ENCODE assay signal across 22 cellular contexts in genomic region chr16:66911112-66911511, GRCh38. TPM values are rescaled to one million over a fixed set of nuclear protein-coding genes. Genes with fewer than 3 reads are reported as not detected.
DNase-seq lines count a peak whose midpoint lies in the region; ATAC-seq and TF ChIP-seq lines count a peak whose summit lies in the region.
"Had no signal": no experiment of that assay in that cellular context is flagged by ENCODE, and none has a peak within 500 bp of the region (broad histone marks: within the 10 kb centered on the region; RNA-seq: fewer than 3 reads in every experiment).

No MANE protein-coding gene starts in this region.

- CTCF ChIA-PET in activated CD8-positive, alpha-beta memory T cell treated with anti-CD3 and anti-CD28 coated beads, Interleukin-2, amount 10 ng/mL, durations not matched to agents 7 days and 5 days (lab: Charles Lee): interaction anchor here (1.0 to 1.9 kb wide), 4 partner anchors 13 to 171 kb away, joined by 3 to 4 read pairs (median 4); no protein-coding TSS in a partner anchor

- H3K4me1 Mint-ChIP-seq in chondrocyte (ENCODE audit: low read depth): no peaks in the 10 kb centered on the region
- H3K4me1 Mint-ChIP-seq in stimulated activated naive CD8-positive, alpha-beta T cell treated with anti-CD3 and anti-CD28 coated beads, Interleukin-15, amount 100 ng/mL, for 72 hours: peaks cover 11% of the 10 kb centered on the region
- H3K4me1 Mint-ChIP-seq in activated CD8-positive, alpha-beta memory T cell treated with anti-CD3 and anti-CD28 coated beads, Interleukin-2, amount 10 ng/mL, durations not matched to agents 7 days and 5 days: peaks cover 2% of the 10 kb centered on the region
- H3K4me1 Mint-ChIP-seq: immature natural killer cell, memory B cell had no signal

- no peaks in the 10 kb centered on the region for H3K27me3 ChIP-seq in heart right ventricle
- H3K27me3 ChIP-seq: pancreas had no signal

- no peak overlapping the region for H3K4me3 ChIP-seq in heart right ventricle
- H3K4me3 ChIP-seq: pancreas had no signal

- no peak overlapping the region for H3K27ac ChIP-seq in heart right ventricle
- H3K27ac ChIP-seq: pancreas had no signal

- H3K9me3 Mint-ChIP-seq in chondrocyte (ENCODE audit: low read depth): no peaks in the 10 kb centered on the region
- H3K9me3 Mint-ChIP-seq in stimulated activated naive CD8-positive, alpha-beta T cell treated with anti-CD3 and anti-CD28 coated beads, Interleukin-15, amount 100 ng/mL, for 72 hours: no peaks in the 10 kb centered on the region
- no peaks in the 10 kb centered on the region for H3K9me3 Mint-ChIP-seq in activated CD8-positive, alpha-beta memory T cell treated with anti-CD3 and anti-CD28 coated beads, Interleukin-2, amount 10 ng/mL, durations not matched to agents 7 days and 5 days (ENCODE audit: low read depth)
- H3K9me3 Mint-ChIP-seq: central memory CD8-positive, alpha-beta T cell; HFFc6; memory B cell; naive thymus-derived CD8-positive, alpha-beta T cell; stimulated activated naive CD8-positive, alpha-beta T cell treated with anti-CD3 and anti-CD28 coated beads, Interleukin-15, Interleukin-2, amounts not matched to agents 100 ng/mL and 50 ng/mL, for 24 hours had no signal

- DNase-seq in Right ventricle myocardium superior: peak; percentile 30
- no peak for DNase-seq in heart right ventricle
- peak; percentile 69 for DNase-seq in chondrocyte (ENCODE audit: low spot score)
- DNase-seq in stimulated activated naive CD8-positive, alpha-beta T cell treated with anti-CD3 and anti-CD28 coated beads, Interleukin-15, amount 100 ng/mL, for 72 hours: no peak
- DNase-seq in activated CD8-positive, alpha-beta memory T cell treated with anti-CD3 and anti-CD28 coated beads, Interleukin-2, amount 10 ng/mL, durations not matched to agents 7 days and 5 days: no peak
- DNase-seq in GF-D8 (lab: John Stamatoyannopoulos, UW): no peak
- DNase-seq: activated CD4-positive, alpha-beta T cell treated with anti-CD3 and anti-CD28 coated beads for 1 hour; activated CD8-positive, alpha-beta memory T cell treated with anti-CD3 and anti-CD28 coated beads, Interleukin-2, amount 50 U/mL, for 4 hours; activated effector memory CD4-positive, alpha-beta T cell treated with Interleukin-2 at 50 U/mL for 16 hours; amniotic stem cell; head of caudate nucleus; HFFc6; immature natural killer cell; naive thymus-derived CD8-positive, alpha-beta T cell; NCI-H1417; NCI-H82; pancreas had no signal

- TF ChIP-seq CTCF in heart right ventricle (IDR thresholded peaks at IDR 0.05): no peak
- no peak for TF ChIP-seq CTCF in chondrocyte (IDR thresholded peaks at IDR 0.05)

- H3K27ac Mint-ChIP-seq in chondrocyte (ENCODE audit: unreplicated experiment): no peak overlapping the region
- no peak overlapping the region for H3K27ac Mint-ChIP-seq in stimulated activated naive CD8-positive, alpha-beta T cell treated with anti-CD3 and anti-CD28 coated beads, Interleukin-15, amount 100 ng/mL, for 72 hours
- no peak overlapping the region for H3K27ac Mint-ChIP-seq in activated CD8-positive, alpha-beta memory T cell treated with anti-CD3 and anti-CD28 coated beads, Interleukin-2, amount 10 ng/mL, durations not matched to agents 7 days and 5 days
- H3K27ac Mint-ChIP-seq: HFFc6; immature natural killer cell; memory B cell; naive thymus-derived CD8-positive, alpha-beta T cell; stimulated activated naive CD8-positive, alpha-beta T cell treated with anti-CD3 and anti-CD28 coated beads, Interleukin-15, Interleukin-2, amounts not matched to agents 100 ng/mL and 50 ng/mL, for 24 hours; type B pancreatic cell had no signal

- 74 to 79% methylated on average over 5 of the region's 5 CpGs for WGBS in heart right ventricle, 2 donors

- H3K36me3 Mint-ChIP-seq in chondrocyte (ENCODE audit: low read depth): no peaks in the 10 kb centered on the region
- no peaks in the 10 kb centered on the region for H3K36me3 Mint-ChIP-seq in activated CD8-positive, alpha-beta memory T cell treated with anti-CD3 and anti-CD28 coated beads, Interleukin-2, amount 10 ng/mL, durations not matched to agents 7 days and 5 days
- H3K36me3 Mint-ChIP-seq: immature natural killer cell; memory B cell; naive thymus-derived CD8-positive, alpha-beta T cell; type B pancreatic cell had no signal

- H3K27me3 Mint-ChIP-seq in chondrocyte (ENCODE audit: low read depth): peaks cover 15% of the 10 kb centered on the region
- H3K27me3 Mint-ChIP-seq in stimulated activated naive CD8-positive, alpha-beta T cell treated with anti-CD3 and anti-CD28 coated beads, Interleukin-15, amount 100 ng/mL, for 72 hours: peaks cover 13% of the 10 kb centered on the region
- H3K27me3 Mint-ChIP-seq in activated CD8-positive, alpha-beta memory T cell treated with anti-CD3 and anti-CD28 coated beads, Interleukin-2, amount 10 ng/mL, durations not matched to agents 7 days and 5 days: peaks cover 2% of the 10 kb centered on the region
- H3K27me3 Mint-ChIP-seq: central memory CD8-positive, alpha-beta T cell; stimulated activated naive CD8-positive, alpha-beta T cell treated with anti-CD3 and anti-CD28 coated beads, Interleukin-15, Interleukin-2, amounts not matched to agents 100 ng/mL and 50 ng/mL, for 24 hours had no signal

- no peaks in the 10 kb centered on the region for H3K36me3 ChIP-seq in heart right ventricle
- H3K36me3 ChIP-seq: pancreas had no signal

- intact Hi-C loops in Right ventricle myocardium superior (cut with DNase I) (no loop called here), heart right ventricle (cut with DNase I) (no loop called here)

- peaks cover under 1 to 28% (median 17%) of the 10 kb centered on the region in 9 donors for H3K4me1 ChIP-seq in heart right ventricle
- H3K4me1 ChIP-seq: pancreas had no signal

- no peaks in the 10 kb centered on the region for H3K9me3 ChIP-seq in heart right ventricle
- H3K9me3 ChIP-seq: pancreas had no signal

- H3K4me3 Mint-ChIP-seq in chondrocyte (ENCODE audit: unreplicated experiment): no peak overlapping the region
- no peak overlapping the region for H3K4me3 Mint-ChIP-seq in stimulated activated naive CD8-positive, alpha-beta T cell treated with anti-CD3 and anti-CD28 coated beads, Interleukin-15, amount 100 ng/mL, for 72 hours
- H3K4me3 Mint-ChIP-seq in activated CD8-positive, alpha-beta memory T cell treated with anti-CD3 and anti-CD28 coated beads, Interleukin-2, amount 10 ng/mL, durations not matched to agents 7 days and 5 days: no peak overlapping the region
- H3K4me3 Mint-ChIP-seq: central memory CD8-positive, alpha-beta T cell; HFFc6; immature natural killer cell; memory B cell; naive thymus-derived CD8-positive, alpha-beta T cell; stimulated activated naive CD8-positive, alpha-beta T cell treated with anti-CD3 and anti-CD28 coated beads, Interleukin-15, Interleukin-2, amounts not matched to agents 100 ng/mL and 50 ng/mL, for 24 hours; type B pancreatic cell had no signal

- ATAC-seq in Right ventricle myocardium superior (ENCODE audit: poor library complexity) (no peak), heart right ventricle (no peak)
- ATAC-seq in stimulated activated naive CD8-positive, alpha-beta T cell treated with anti-CD3 and anti-CD28 coated beads, Interleukin-15, amount 100 ng/mL, for 72 hours: peak; percentile 14
- no peak for ATAC-seq in activated CD8-positive, alpha-beta memory T cell treated with anti-CD3 and anti-CD28 coated beads, Interleukin-2, amount 10 ng/mL, durations not matched to agents 7 days and 5 days
- ATAC-seq: naive thymus-derived CD8-positive, alpha-beta T cell; pancreas had no signal

RNA-seq across cellular contexts. Expression of gene CDH16, which starts 7.6 kb away (rescaled TPM):
- total RNA-seq in Right ventricle myocardium superior (0.13 TPM), heart right ventricle (under 1 TPM in 3 of 10 donors, not detected in 7; 0.25 to 0.47 (median 0.47) TPM), chondrocyte (not detected in 3 replicates)
- polyA plus RNA-seq in heart right ventricle: under 1 TPM; 0.15 to 0.59 TPM
- total RNA-seq in activated CD8-positive, alpha-beta memory T cell treated with anti-CD3 and anti-CD28 coated beads, Interleukin-2, amount 10 ng/mL, durations not matched to agents 7 days and 5 days: not detected
- total RNA-seq: fibroblast of lung; naive thymus-derived CD8-positive, alpha-beta T cell; pancreas had no signal
- polyA plus RNA-seq: fibroblast of lung; immature natural killer cell; naive thymus-derived CD8-positive, alpha-beta T cell; pancreas had no signal

RNA-seq across cellular contexts. Expression of gene RRAD, which starts 14.2 kb away (rescaled TPM):
- total RNA-seq in Right ventricle myocardium superior (95.4 TPM), heart right ventricle (1,000 to 10,000 TPM in 1 of 10 donors, 100 to 1,000 TPM in 5, 10 to 100 TPM in 4; 48.4 to 1,227 (median 105) TPM), chondrocyte (0.75 to 6.5 TPM (median 4.4 TPM) in 3 replicates)
- 100 to 1,000 TPM; 176 to 435 TPM for polyA plus RNA-seq in heart right ventricle
- total RNA-seq in activated CD8-positive, alpha-beta memory T cell treated with anti-CD3 and anti-CD28 coated beads, Interleukin-2, amount 10 ng/mL, durations not matched to agents 7 days and 5 days: 1 to 10 TPM in 1 of 2 experiments, under 1 TPM in 1; 0.55 to 2.5 TPM
- polyA plus RNA-seq: immature natural killer cell; naive thymus-derived CD8-positive, alpha-beta T cell had no signal

RNA-seq across cellular contexts. Expression of gene CIAO2B, which starts 23.1 kb away (rescaled TPM):
- total RNA-seq in Right ventricle myocardium superior (103 TPM), heart right ventricle (100 to 1,000 TPM; 103 to 196 (median 111) TPM), chondrocyte (55.9 to 64.9 TPM (median 61.3 TPM) in 3 replicates)
- 100 to 1,000 TPM; 189 to 743 TPM for polyA plus RNA-seq in heart right ventricle
- 100 to 1,000 TPM; 124 to 131 TPM for total RNA-seq in activated CD8-positive, alpha-beta memory T cell treated with anti-CD3 and anti-CD28 coated beads, Interleukin-2, amount 10 ng/mL, durations not matched to agents 7 days and 5 days

RNA-seq across cellular contexts. Expression of gene CES2, which starts 24.2 kb away (rescaled TPM):
- total RNA-seq in Right ventricle myocardium superior: 114 TPM
- 100 to 1,000 TPM in 3 of 10 donors, 10 to 100 TPM in 7; 56.1 to 194 (median 81.5) TPM for total RNA-seq in heart right ventricle
- polyA plus RNA-seq in heart right ventricle: 100 to 1,000 TPM in 1 of 2 donors, 10 to 100 TPM in 1; 25.1 to 145 TPM
- total RNA-seq in chondrocyte: 25.2 to 27.9 TPM (median 26.0 TPM) in 3 replicates
- 10 to 100 TPM; 34.1 to 35.5 TPM for total RNA-seq in activated CD8-positive, alpha-beta memory T cell treated with anti-CD3 and anti-CD28 coated beads, Interleukin-2, amount 10 ng/mL, durations not matched to agents 7 days and 5 days

RNA-seq across cellular contexts. Expression of gene PDP2, which starts 30.8 kb away (rescaled TPM):
- total RNA-seq in Right ventricle myocardium superior (3.3 TPM), heart right ventricle (1 to 10 TPM; 2.9 to 5.7 (median 3.8) TPM), chondrocyte (8.5 to 9.2 TPM (median 9.0 TPM) in 3 replicates)
- polyA plus RNA-seq in heart right ventricle: 1 to 10 TPM; 1.2 to 1.4 TPM
- 10 to 100 TPM; 29.2 to 33.3 TPM for total RNA-seq in activated CD8-positive, alpha-beta memory T cell treated with anti-CD3 and anti-CD28 coated beads, Interleukin-2, amount 10 ng/mL, durations not matched to agents 7 days and 5 days

Comparison
In these comparisons a context has a peak if more than half of its experiments do, and no peak if none do; other contexts are left out.
1. DNase-seq: peak in Right ventricle myocardium superior (single experiment) and chondrocyte (single experiment); none in heart right ventricle (0 of 2), stimulated activated naive CD8-positive, alpha-beta T cell treated with anti-CD3 and anti-CD28 coated beads, Interleukin-15, amount 100 ng/mL, for 72 hours (0 of 2), activated CD8-positive, alpha-beta memory T cell treated with anti-CD3 and anti-CD28 coated beads, Interleukin-2, amount 10 ng/mL, durations not matched to agents 7 days and 5 days (single experiment) and GF-D8 (single experiment).